10 cellular contexts compared by ENCODE assay signal in genomic region chr7:120052884-120053382, GRCh38.
DNase-seq lines count a peak whose midpoint lies in the region; ATAC-seq lines count a peak whose summit lies in the region.
"Had no signal": no experiment of that assay in that cellular context is flagged by ENCODE, and none has a peak within 500 bp of the region (broad histone marks: within the 10 kb centered on the region; RNA-seq: fewer than 3 reads in every experiment).

No MANE protein-coding gene starts in this region.

- intact Hi-C loops in left cardiac atrium (cut with DNase I), result no loop called here

- H3K36me3 ChIP-seq in adipocyte (ENCODE audit: control insufficient read depth, insufficient read depth, low read length, severe bottlenecking) (no peaks in the 10 kb centered on the region), skeletal muscle tissue (ENCODE audit: control insufficient read depth in 3 of 3, insufficient read depth in 3 of 3, low read length in 3 of 3) (no peaks in the 10 kb centered on the region)

- peak; percentile 86 for DNase-seq in H4 (ENCODE audit: low spot score)
- peak; percentile 82 for DNase-seq in adipocyte (ENCODE audit: low read depth)
- peak; percentile 38 for DNase-seq in left cardiac atrium
- no peak for DNase-seq in SW 1271 (lab: John Stamatoyannopoulos, UW)
- no peak for DNase-seq in NCI-H774 (lab: John Stamatoyannopoulos, UW)
- no peak for DNase-seq in NK-92 (lab: John Stamatoyannopoulos, UW; ENCODE audit: unreplicated experiment)
- no peak for DNase-seq in NCI-H1694 treated with DMSO at 0.1 percent for 48 hours (lab: John Stamatoyannopoulos, UW)
- DNase-seq: activated naive CD4-positive, alpha-beta T cell treated with Interleukin-2 at 50 U/mL for 16 hours; immature natural killer cell had no signal

- ATAC-seq in left cardiac atrium, result peak; percentile 75 to 82

- H3K4me3 ChIP-seq in adipocyte (ENCODE audit: low read length), result peak overlapping the region; percentile 40
- no peak overlapping the region for H3K4me3 ChIP-seq in skeletal muscle tissue (ENCODE audit: low read length in 3 of 3)

- peak overlapping the region; percentile 65 for H3K27ac ChIP-seq in skeletal muscle tissue (ENCODE audit: low read depth, low read length)

- H3K9ac ChIP-seq in adipocyte (ENCODE audit: low read length) (peak overlapping the region; percentile 78), skeletal muscle tissue (ENCODE audit: low read depth in 1 of 3, low read length in 3 of 3) (no peak overlapping the region)

- H3K4me1 ChIP-seq in adipocyte (ENCODE audit: control insufficient read depth, insufficient read depth, low read length), result peaks cover 54% of the 10 kb centered on the region
- H3K4me1 ChIP-seq in skeletal muscle tissue (ENCODE audit: control insufficient read depth in 3 of 3, insufficient read depth in 3 of 3, low read length in 3 of 3), result no peaks in the 10 kb centered on the region

- H3K9me3 ChIP-seq in adipocyte (ENCODE audit: control insufficient read depth, low read length) (no peaks in the 10 kb centered on the region), skeletal muscle tissue (ENCODE audit: control insufficient read depth in 3 of 3, low read length in 3 of 3) (no peaks in the 10 kb centered on the region)

- no peaks in the 10 kb centered on the region for H3K27me3 ChIP-seq in adipocyte (replicated peaks; ENCODE audit: control insufficient read depth, insufficient read depth, low read length)
- H3K27me3 ChIP-seq in skeletal muscle tissue (ENCODE audit: control insufficient read depth in 3 of 3, insufficient read depth in 3 of 3, low read length in 3 of 3), result no peaks in the 10 kb centered on the region

Comparison
In these comparisons a context has a peak if more than half of its experiments do, and no peak if none do; other contexts are left out.
1. DNase-seq: peak in H4 (single experiment), adipocyte (single experiment) and left cardiac atrium (single experiment); none in SW 1271 (0 of 2), NCI-H774 (single experiment), NK-92 (single experiment) and NCI-H1694 treated with DMSO at 0.1 percent for 48 hours (single experiment).